ENCODE assay signal across 1 cellular context in the genomic region with DNA sequence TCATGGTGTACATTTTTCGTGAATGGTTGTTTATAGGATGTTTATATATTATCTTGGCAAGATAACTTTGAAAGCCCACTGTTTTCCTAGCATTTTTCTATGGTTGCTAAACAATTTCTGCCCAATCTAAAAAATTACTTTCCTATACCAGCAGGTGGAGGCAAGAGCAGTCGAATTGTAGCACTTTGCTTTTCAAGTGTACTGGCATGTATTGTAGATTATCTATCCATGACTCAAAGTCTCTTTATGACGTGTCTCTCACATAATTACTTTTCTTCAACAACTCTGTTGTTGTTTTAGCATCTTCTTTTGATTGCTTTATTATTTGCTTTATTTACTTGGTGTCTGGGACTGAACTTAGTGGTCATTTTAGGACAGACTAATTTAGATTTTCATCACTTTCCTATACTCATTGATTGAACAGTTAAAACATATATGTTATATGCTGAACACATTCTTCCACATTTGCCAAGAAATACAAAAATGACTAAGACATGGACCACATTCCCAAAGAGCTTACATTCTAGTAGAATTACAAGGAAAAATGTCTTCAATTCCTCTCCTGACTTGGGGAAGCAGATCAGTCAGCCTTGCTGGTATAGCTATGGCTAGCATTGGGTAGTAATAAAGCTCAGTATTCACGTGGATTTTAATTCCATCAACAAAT.
TF ChIP-seq lines count a peak whose summit lies in the region.

No MANE protein-coding gene starts in this region.

TF ChIP-seq in GM23338, 12 proteins besides CTCF, POLR2A, EP300 and RAD21 (continued from another document):
- TF ChIP-seq, protein P1, sequence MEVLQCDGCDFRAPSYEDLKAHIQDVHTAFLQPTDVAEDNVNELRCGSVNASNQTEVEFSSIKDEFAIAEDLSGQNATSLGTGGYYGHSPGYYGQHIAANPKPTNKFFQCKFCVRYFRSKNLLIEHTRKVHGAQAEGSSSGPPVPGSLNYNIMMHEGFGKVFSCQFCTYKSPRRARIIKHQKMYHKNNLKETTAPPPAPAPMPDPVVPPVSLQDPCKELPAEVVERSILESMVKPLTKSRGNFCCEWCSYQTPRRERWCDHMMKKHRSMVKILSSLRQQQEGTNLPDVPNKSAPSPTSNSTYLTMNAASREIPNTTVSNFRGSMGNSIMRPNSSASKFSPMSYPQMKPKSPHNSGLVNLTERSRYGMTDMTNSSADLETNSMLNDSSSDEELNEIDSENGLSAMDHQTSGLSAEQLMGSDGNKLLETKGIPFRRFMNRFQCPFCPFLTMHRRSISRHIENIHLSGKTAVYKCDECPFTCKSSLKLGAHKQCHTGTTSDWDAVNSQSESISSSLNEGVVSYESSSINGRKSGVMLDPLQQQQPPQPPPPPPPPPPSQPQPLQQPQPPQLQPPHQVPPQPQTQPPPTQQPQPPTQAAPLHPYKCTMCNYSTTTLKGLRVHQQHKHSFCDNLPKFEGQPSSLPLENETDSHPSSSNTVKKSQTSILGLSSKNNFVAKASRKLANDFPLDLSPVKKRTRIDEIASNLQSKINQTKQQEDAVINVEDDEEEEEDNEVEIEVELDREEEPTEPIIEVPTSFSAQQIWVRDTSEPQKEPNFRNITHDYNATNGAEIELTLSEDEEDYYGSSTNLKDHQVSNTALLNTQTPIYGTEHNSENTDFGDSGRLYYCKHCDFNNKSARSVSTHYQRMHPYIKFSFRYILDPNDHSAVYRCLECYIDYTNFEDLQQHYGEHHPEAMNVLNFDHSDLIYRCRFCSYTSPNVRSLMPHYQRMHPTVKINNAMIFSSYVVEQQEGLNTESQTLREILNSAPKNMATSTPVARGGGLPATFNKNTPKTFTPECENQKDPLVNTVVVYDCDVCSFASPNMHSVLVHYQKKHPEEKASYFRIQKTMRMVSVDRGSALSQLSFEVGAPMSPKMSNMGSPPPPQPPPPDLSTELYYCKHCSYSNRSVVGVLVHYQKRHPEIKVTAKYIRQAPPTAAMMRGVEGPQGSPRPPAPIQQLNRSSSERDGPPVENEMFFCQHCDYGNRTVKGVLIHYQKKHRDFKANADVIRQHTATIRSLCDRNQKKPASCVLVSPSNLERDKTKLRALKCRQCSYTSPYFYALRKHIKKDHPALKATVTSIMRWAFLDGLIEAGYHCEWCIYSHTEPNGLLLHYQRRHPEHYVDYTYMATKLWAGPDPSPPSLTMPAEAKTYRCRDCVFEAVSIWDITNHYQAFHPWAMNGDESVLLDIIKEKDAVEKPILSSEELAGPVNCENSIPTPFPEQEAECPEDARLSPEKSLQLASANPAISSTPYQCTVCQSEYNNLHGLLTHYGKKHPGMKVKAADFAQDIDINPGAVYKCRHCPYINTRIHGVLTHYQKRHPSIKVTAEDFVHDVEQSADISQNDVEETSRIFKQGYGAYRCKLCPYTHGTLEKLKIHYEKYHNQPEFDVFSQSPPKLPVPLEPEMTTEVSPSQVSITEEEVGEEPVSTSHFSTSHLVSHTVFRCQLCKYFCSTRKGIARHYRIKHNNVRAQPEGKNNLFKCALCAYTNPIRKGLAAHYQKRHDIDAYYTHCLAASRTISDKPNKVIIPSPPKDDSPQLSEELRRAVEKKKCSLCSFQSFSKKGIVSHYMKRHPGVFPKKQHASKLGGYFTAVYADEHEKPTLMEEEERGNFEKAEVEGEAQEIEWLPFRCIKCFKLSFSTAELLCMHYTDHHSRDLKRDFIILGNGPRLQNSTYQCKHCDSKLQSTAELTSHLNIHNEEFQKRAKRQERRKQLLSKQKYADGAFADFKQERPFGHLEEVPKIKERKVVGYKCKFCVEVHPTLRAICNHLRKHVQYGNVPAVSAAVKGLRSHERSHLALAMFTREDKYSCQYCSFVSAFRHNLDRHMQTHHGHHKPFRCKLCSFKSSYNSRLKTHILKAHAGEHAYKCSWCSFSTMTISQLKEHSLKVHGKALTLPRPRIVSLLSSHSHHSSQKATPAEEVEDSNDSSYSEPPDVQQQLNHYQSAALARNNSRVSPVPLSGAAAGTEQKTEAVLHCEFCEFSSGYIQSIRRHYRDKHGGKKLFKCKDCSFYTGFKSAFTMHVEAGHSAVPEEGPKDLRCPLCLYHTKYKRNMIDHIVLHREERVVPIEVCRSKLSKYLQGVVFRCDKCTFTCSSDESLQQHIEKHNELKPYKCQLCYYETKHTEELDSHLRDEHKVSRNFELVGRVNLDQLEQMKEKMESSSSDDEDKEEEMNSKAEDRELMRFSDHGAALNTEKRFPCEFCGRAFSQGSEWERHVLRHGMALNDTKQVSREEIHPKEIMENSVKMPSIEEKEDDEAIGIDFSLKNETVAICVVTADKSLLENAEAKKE (CRISPR knock-in tag; IDR thresholded peaks at IDR 0.05) = no peak
- TF ChIP-seq EZH2 (IDR thresholded peaks at IDR 0.05; ENCODE audit: low read depth, unreplicated experiment) (no peak), JUNB (IDR thresholded peaks at IDR 0.05; ENCODE audit: unreplicated experiment) (no peak), EZH2phosphoT487 (IDR thresholded peaks at IDR 0.05; ENCODE audit: unreplicated experiment) (no peak), STAT1 (IDR thresholded peaks at IDR 0.05; ENCODE audit: unreplicated experiment) (no peak), ZNF331 (CRISPR knock-in tag; IDR thresholded peaks at IDR 0.05; ENCODE audit: low read depth) (no peak)
- TF ChIP-seq, protein P2, sequence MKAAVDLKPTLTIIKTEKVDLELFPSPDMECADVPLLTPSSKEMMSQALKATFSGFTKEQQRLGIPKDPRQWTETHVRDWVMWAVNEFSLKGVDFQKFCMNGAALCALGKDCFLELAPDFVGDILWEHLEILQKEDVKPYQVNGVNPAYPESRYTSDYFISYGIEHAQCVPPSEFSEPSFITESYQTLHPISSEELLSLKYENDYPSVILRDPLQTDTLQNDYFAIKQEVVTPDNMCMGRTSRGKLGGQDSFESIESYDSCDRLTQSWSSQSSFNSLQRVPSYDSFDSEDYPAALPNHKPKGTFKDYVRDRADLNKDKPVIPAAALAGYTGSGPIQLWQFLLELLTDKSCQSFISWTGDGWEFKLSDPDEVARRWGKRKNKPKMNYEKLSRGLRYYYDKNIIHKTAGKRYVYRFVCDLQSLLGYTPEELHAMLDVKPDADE (IDR thresholded peaks at IDR 0.05) = no peak
TF ChIP-seq in GM23338: peak in this region for 0.
